Comparison of ENCODE assay signal across 1 cellular context in genomic region chr21:15455819-15456462, GRCh38.
A peak's percentile ranks its signal among the peaks of the same experiment; 100 is the strongest.
TF ChIP-seq lines count a peak whose summit lies in the region.

No MANE protein-coding gene starts in this region.

TF ChIP-seq in HepG2, 621 proteins besides CTCF, POLR2A, EP300 and RAD21 (continued from another document and continues in another):
- TF ChIP-seq, protein P1, sequence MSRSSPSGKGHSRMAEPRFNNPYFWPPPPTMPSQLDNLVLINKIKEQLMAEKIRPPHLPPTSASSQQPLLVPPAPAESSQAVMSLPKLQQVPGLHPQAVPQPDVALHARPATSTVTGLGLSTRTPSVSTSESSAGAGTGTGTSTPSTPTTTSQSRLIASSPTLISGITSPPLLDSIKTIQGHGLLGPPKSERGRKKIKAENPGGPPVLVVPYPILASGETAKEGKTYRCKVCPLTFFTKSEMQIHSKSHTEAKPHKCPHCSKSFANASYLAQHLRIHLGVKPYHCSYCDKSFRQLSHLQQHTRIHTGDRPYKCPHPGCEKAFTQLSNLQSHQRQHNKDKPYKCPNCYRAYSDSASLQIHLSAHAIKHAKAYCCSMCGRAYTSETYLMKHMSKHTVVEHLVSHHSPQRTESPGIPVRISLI (CRISPR knock-in tag; IDR thresholded peaks at IDR 0.05; ENCODE audit: borderline replicate concordance): no peak
- TF ChIP-seq ZNF7 (CRISPR knock-in tag; IDR thresholded peaks at IDR 0.05) (no peak), NCOA1 (CRISPR knock-in tag; IDR thresholded peaks at IDR 0.05) (peak; percentile 50; the same call in 1 of the 2 replicates), ZNF557 (CRISPR knock-in tag; IDR thresholded peaks at IDR 0.05) (peak; percentile 77; the same call in 1 of the 2 replicates), U2AF2 (IDR thresholded peaks at IDR 0.05; ENCODE audit: low read depth, low read length) (no peak), RELA (CRISPR knock-in tag; IDR thresholded peaks at IDR 0.05) (peak; percentile 64; the same call in 1 of the 2 replicates), BORCS8-MEF2B (CRISPR knock-in tag; IDR thresholded peaks at IDR 0.05) (peak; percentile 61), ZNF354B (CRISPR knock-in tag; IDR thresholded peaks at IDR 0.05) (no peak), ZNF772 (CRISPR knock-in tag; IDR thresholded peaks at IDR 0.05) (no peak), SNAPC2 (CRISPR knock-in tag; IDR thresholded peaks at IDR 0.05) (peak; percentile 73; the same call in 1 of the 2 replicates), HNF4G (IDR thresholded peaks at IDR 0.05; ENCODE audit: borderline replicate concordance, low read depth, low read length) (peak; percentile 92), HNF4G (CRISPR knock-in tag; IDR thresholded peaks at IDR 0.05; ENCODE audit: borderline replicate concordance, low read depth) (peak; percentile 92; the same call in 1 of the 2 replicates), ZNF205 (CRISPR knock-in tag; IDR thresholded peaks at IDR 0.05) (no peak), DMAP1 (CRISPR knock-in tag; IDR thresholded peaks at IDR 0.05) (0 out of 2 replicates have a peak, but pooled peaks have one; percentile 37), ATF6 (CRISPR knock-in tag; conservative IDR thresholded peaks at IDR 0.05) (no peak), NRL (CRISPR knock-in tag; IDR thresholded peaks at IDR 0.05; ENCODE audit: borderline replicate concordance) (peak; percentile 39), ZNF678 (CRISPR knock-in tag; IDR thresholded peaks at IDR 0.05) (no peak), RNF2 (conservative IDR thresholded peaks at IDR 0.05; ENCODE audit: low read depth) (no peak), ZNF768 (CRISPR knock-in tag; IDR thresholded peaks at IDR 0.05) (peak; percentile 25; the same call in 1 of the 2 replicates), ZNF784 (CRISPR knock-in tag; IDR thresholded peaks at IDR 0.05; ENCODE audit: borderline replicate concordance) (peak; percentile 43; the same call in 1 of the 2 replicates), HOXA3 (CRISPR knock-in tag; IDR thresholded peaks at IDR 0.05) (peak; percentile 84), ZNF337 (CRISPR knock-in tag; IDR thresholded peaks at IDR 0.05; ENCODE audit: borderline replicate concordance, low read depth) (no peak), SAFB2 (CRISPR knock-in tag; IDR thresholded peaks at IDR 0.05; ENCODE audit: borderline replicate concordance, low read depth) (no peak), ZNF703 (CRISPR knock-in tag; IDR thresholded peaks at IDR 0.05; ENCODE audit: borderline replicate concordance) (no peak), ARID2 (CRISPR knock-in tag; IDR thresholded peaks at IDR 0.05; ENCODE audit: borderline replicate concordance) (no peak), ZNF530 (CRISPR knock-in tag; IDR thresholded peaks at IDR 0.05; ENCODE audit: low read depth) (no peak), GATAD2A (CRISPR knock-in tag; IDR thresholded peaks at IDR 0.05) (peak; percentile 78), ZFP37 (CRISPR knock-in tag; IDR thresholded peaks at IDR 0.05; ENCODE audit: borderline replicate concordance) (peak; percentile 30; the same call in 1 of the 2 replicates), ARNT2 (CRISPR knock-in tag; IDR thresholded peaks at IDR 0.05; ENCODE audit: low read depth) (peak; percentile 18; the same call in 1 of the 2 replicates), ZNF501 (CRISPR knock-in tag; IDR thresholded peaks at IDR 0.05) (0 out of 2 replicates have a peak, but pooled peaks have one; percentile 14)
- TF ChIP-seq, protein P2, sequence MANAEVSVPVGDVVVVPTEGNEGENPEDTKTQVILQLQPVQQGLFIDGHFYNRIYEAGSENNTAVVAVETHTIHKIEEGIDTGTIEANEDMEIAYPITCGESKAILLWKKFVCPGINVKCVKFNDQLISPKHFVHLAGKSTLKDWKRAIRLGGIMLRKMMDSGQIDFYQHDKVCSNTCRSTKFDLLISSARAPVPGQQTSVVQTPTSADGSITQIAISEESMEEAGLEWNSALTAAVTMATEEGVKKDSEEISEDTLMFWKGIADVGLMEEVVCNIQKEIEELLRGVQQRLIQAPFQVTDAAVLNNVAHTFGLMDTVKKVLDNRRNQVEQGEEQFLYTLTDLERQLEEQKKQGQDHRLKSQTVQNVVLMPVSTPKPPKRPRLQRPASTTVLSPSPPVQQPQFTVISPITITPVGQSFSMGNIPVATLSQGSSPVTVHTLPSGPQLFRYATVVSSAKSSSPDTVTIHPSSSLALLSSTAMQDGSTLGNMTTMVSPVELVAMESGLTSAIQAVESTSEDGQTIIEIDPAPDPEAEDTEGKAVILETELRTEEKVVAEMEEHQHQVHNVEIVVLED (CRISPR knock-in tag; IDR thresholded peaks at IDR 0.05; ENCODE audit: borderline replicate concordance): 0 out of 2 replicates have a peak, but pooled peaks have one; percentile 15
- TF ChIP-seq, protein P3, sequence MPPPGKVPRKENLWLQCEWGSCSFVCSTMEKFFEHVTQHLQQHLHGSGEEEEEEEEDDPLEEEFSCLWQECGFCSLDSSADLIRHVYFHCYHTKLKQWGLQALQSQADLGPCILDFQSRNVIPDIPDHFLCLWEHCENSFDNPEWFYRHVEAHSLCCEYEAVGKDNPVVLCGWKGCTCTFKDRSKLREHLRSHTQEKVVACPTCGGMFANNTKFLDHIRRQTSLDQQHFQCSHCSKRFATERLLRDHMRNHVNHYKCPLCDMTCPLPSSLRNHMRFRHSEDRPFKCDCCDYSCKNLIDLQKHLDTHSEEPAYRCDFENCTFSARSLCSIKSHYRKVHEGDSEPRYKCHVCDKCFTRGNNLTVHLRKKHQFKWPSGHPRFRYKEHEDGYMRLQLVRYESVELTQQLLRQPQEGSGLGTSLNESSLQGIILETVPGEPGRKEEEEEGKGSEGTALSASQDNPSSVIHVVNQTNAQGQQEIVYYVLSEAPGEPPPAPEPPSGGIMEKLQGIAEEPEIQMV (CRISPR knock-in tag; IDR thresholded peaks at IDR 0.05; ENCODE audit: low read depth): no peak
- TF ChIP-seq, protein P4, sequence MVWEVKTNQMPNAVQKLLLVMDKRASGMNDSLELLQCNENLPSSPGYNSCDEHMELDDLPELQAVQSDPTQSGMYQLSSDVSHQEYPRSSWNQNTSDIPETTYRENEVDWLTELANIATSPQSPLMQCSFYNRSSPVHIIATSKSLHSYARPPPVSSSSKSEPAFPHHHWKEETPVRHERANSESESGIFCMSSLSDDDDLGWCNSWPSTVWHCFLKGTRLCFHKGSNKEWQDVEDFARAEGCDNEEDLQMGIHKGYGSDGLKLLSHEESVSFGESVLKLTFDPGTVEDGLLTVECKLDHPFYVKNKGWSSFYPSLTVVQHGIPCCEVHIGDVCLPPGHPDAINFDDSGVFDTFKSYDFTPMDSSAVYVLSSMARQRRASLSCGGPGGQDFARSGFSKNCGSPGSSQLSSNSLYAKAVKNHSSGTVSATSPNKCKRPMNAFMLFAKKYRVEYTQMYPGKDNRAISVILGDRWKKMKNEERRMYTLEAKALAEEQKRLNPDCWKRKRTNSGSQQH (CRISPR knock-in tag; IDR thresholded peaks at IDR 0.05; ENCODE audit: low read depth): no peak
- TF ChIP-seq, protein P5, sequence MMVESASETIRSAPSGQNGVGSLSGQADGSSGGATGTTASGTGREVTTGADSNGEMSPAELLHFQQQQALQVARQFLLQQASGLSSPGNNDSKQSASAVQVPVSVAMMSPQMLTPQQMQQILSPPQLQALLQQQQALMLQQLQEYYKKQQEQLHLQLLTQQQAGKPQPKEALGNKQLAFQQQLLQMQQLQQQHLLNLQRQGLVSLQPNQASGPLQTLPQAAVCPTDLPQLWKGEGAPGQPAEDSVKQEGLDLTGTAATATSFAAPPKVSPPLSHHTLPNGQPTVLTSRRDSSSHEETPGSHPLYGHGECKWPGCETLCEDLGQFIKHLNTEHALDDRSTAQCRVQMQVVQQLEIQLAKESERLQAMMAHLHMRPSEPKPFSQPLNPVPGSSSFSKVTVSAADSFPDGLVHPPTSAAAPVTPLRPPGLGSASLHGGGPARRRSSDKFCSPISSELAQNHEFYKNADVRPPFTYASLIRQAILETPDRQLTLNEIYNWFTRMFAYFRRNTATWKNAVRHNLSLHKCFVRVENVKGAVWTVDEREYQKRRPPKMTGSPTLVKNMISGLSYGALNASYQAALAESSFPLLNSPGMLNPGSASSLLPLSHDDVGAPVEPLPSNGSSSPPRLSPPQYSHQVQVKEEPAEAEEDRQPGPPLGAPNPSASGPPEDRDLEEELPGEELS (CRISPR knock-in tag; IDR thresholded peaks at IDR 0.05): peak; percentile 74
- TF ChIP-seq, protein P6, sequence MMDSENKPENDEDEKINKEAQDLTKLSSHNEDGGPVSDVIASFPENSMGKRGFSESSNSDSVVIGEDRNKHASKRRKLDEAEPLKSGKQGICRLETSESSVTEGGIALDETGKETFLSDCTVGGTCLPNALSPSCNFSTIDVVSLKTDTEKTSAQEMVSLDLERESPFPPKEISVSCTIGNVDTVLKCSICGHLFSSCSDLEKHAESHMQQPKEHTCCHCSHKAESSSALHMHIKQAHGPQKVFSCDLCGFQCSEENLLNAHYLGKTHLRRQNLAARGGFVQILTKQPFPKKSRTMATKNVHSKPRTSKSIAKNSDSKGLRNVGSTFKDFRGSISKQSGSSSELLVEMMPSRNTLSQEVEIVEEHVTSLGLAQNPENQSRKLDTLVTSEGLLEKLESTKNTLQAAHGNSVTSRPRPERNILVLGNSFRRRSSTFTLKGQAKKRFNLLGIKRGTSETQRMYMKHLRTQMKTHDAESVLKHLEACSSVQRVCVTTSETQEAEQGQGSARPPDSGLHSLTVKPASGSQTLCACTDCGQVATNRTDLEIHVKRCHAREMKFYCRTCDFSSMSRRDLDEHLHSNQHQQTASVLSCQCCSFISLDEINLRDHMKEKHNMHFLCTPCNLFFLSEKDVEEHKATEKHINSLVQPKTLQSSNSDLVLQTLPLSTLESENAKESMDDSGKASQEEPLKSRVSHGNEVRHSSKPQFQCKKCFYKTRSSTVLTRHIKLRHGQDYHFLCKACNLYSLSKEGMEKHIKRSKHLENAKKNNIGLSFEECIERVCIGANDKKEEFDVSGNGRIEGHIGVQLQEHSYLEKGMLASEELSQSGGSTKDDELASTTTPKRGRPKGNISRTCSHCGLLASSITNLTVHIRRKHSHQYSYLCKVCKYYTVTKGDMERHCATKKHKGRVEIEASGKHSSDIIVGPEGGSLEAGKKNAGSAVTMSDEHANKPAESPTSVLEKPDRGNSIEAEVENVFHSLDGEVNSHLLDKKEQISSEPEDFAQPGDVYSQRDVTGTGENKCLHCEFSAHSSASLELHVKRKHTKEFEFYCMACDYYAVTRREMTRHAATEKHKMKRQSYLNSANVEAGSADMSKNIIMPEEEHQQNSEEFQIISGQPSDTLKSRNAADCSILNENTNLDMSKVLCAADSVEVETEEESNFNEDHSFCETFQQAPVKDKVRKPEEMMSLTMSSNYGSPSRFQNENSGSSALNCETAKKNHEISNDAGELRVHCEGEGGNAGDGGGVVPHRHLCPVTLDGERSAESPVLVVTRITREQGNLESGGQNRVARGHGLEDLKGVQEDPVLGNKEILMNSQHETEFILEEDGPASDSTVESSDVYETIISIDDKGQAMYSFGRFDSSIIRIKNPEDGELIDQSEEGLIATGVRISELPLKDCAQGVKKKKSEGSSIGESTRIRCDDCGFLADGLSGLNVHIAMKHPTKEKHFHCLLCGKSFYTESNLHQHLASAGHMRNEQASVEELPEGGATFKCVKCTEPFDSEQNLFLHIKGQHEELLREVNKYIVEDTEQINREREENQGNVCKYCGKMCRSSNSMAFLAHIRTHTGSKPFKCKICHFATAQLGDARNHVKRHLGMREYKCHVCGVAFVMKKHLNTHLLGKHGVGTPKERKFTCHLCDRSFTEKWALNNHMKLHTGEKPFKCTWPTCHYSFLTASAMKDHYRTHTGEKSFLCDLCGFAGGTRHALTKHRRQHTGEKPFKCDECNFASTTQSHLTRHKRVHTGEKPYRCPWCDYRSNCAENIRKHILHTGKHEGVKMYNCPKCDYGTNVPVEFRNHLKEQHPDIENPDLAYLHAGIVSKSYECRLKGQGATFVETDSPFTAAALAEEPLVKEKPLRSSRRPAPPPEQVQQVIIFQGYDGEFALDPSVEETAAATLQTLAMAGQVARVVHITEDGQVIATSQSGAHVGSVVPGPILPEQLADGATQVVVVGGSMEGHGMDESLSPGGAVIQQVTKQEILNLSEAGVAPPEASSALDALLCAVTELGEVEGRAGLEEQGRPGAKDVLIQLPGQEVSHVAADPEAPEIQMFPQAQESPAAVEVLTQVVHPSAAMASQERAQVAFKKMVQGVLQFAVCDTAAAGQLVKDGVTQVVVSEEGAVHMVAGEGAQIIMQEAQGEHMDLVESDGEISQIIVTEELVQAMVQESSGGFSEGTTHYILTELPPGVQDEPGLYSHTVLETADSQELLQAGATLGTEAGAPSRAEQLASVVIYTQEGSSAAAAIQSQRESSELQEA (CRISPR knock-in tag; IDR thresholded peaks at IDR 0.05; ENCODE audit: not compliant biosample characterization): no peak
- TF ChIP-seq, protein P7, sequence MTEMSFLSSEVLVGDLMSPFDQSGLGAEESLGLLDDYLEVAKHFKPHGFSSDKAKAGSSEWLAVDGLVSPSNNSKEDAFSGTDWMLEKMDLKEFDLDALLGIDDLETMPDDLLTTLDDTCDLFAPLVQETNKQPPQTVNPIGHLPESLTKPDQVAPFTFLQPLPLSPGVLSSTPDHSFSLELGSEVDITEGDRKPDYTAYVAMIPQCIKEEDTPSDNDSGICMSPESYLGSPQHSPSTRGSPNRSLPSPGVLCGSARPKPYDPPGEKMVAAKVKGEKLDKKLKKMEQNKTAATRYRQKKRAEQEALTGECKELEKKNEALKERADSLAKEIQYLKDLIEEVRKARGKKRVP (CRISPR knock-in tag; IDR thresholded peaks at IDR 0.05): no peak
- TF ChIP-seq, protein P8, sequence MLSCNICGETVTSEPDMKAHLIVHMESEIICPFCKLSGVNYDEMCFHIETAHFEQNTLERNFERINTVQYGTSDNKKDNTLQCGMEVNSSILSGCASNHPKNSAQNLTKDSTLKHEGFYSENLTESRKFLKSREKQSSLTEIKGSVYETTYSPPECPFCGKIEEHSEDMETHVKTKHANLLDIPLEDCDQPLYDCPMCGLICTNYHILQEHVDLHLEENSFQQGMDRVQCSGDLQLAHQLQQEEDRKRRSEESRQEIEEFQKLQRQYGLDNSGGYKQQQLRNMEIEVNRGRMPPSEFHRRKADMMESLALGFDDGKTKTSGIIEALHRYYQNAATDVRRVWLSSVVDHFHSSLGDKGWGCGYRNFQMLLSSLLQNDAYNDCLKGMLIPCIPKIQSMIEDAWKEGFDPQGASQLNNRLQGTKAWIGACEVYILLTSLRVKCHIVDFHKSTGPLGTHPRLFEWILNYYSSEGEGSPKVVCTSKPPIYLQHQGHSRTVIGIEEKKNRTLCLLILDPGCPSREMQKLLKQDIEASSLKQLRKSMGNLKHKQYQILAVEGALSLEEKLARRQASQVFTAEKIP (CRISPR knock-in tag; IDR thresholded peaks at IDR 0.05; ENCODE audit: borderline replicate concordance): no peak
